In genomic region chr3:115671761-115672455, GRCh38 we compare ENCODE assay signal across 17 cellular contexts. TPM values are rescaled to one million over a fixed set of nuclear protein-coding genes. Genes with fewer than 3 reads are reported as not detected.
A peak's percentile ranks its signal among the peaks of the same experiment; 100 is the strongest.
DNase-seq lines count a peak whose midpoint lies in the region; ATAC-seq and TF ChIP-seq lines count a peak whose summit lies in the region.
"Had no signal": no experiment of that assay in that cellular context is flagged by ENCODE, and none has a peak within 500 bp of the region (broad histone marks: within the 10 kb centered on the region; RNA-seq: fewer than 3 reads in every experiment).

No MANE protein-coding gene starts in this region.

- H3K4me3 ChIP-seq in SK-N-SH (ENCODE audit: low read depth in 2 of 2, low read length in 1 of 2) (no peak overlapping the region), right lobe of liver (no peak overlapping the region), uterus (no peak overlapping the region)

- H3K36me3 Mint-ChIP-seq in brain (peaks cover 44% of the 10 kb centered on the region), MCF 10A (ENCODE audit: insufficient read depth, unreplicated experiment) (no peaks in the 10 kb centered on the region)
- H3K36me3 Mint-ChIP-seq: naive thymus-derived CD4-positive, alpha-beta T cell; stimulated activated naive B cell treated with anti-CD40 and anti-IgM and Interleukin-4, amounts not matched to agents 10 μg/mL and 1 μg/mL and 100 μg/mL, for 72 hours had no signal

- TF ChIP-seq CTCF in SK-N-SH (IDR thresholded peaks at IDR 0.05) (no peak), brain (conservative IDR thresholded peaks at IDR 0.05) (no peak), right lobe of liver (IDR thresholded peaks at IDR 0.05) (no peak), uterus (IDR thresholded peaks at IDR 0.05) (no peak), MCF 10A (IDR thresholded peaks at IDR 0.05; ENCODE audit: unreplicated experiment) (no peak)

- DNase-seq in SK-N-SH (no peak), right lobe of liver (no peak), uterus (no peak), NCI-H2196 (lab: John Stamatoyannopoulos, UW; ENCODE audit: unreplicated experiment) (no peak), MCF 10A (ENCODE audit: unreplicated experiment) (no peak), DMS 273 (lab: John Stamatoyannopoulos, UW; ENCODE audit: unreplicated experiment) (no peak)
- DNase-seq: activated CD4-positive, alpha-beta memory T cell treated with anti-CD3 and anti-CD28 coated beads, Interleukin-2, amount 10 ng/mL, durations not matched to agents 7 days and 5 days; activated effector memory CD4-positive, alpha-beta T cell treated with Interleukin-2 at 50 U/mL for 16 hours; KG1; naive thymus-derived CD4-positive, alpha-beta T cell; NCI-H1930; NCI-H526; right cardiac atrium; stimulated activated naive B cell treated with anti-CD40 and anti-IgM and Interleukin-4, amounts not matched to agents 10 μg/mL and 1 μg/mL and 100 μg/mL, for 72 hours had no signal

- H3K9me3 Mint-ChIP-seq in brain (no peaks in the 10 kb centered on the region), MCF 10A (ENCODE audit: unreplicated experiment) (no peaks in the 10 kb centered on the region)
- H3K9me3 Mint-ChIP-seq: activated CD4-positive, alpha-beta memory T cell treated with anti-CD3 and anti-CD28 coated beads, Interleukin-2, amount 10 ng/mL, durations not matched to agents 7 days and 5 days; naive thymus-derived CD4-positive, alpha-beta T cell; stimulated activated naive B cell treated with anti-CD40 and anti-IgM and Interleukin-4, amounts not matched to agents 10 μg/mL and 1 μg/mL and 100 μg/mL, for 72 hours had no signal

- peaks cover 53% of the 10 kb centered on the region for H3K4me1 Mint-ChIP-seq in brain
- H3K4me1 Mint-ChIP-seq in MCF 10A (ENCODE audit: insufficient read depth, unreplicated experiment): peaks cover 17% of the 10 kb centered on the region

- H3K4me1 ChIP-seq in SK-N-SH (ENCODE audit: control insufficient read depth in 1 of 2, insufficient read depth in 2 of 2, low read depth in 1 of 2, low read length in 1 of 2) (peaks cover 0 to 2% of the 10 kb centered on the region in 2 experiments; a peak in 2 of 4 replicates), right lobe of liver (no peaks in the 10 kb centered on the region), uterus (no peaks in the 10 kb centered on the region)

- no peak for TF ChIP-seq EP300 in SK-N-SH (IDR thresholded peaks at IDR 0.05; ENCODE audit: borderline replicate concordance in 1 of 2, low read depth in 1 of 2, low read length in 1 of 2)

- CTCF ChIA-PET in SK-N-SH (lab: Yijun Ruan, JAX) (interaction anchor here (0.9 to 3.3 kb wide), 6 partner anchors 10 to 580 kb away, joined by 3 to 10 read pairs (median 6); no protein-coding TSS in a partner anchor), MCF 10A (lab: Yijun Ruan, JAX) (interaction anchor here (0.6 to 1.4 kb wide), 4 partner anchors 9 to 453 kb away, joined by 3 read pairs; no protein-coding TSS in a partner anchor)

- H3K27ac ChIP-seq in SK-N-SH (ENCODE audit: low read depth in 2 of 2, low read length in 1 of 2) (no peak overlapping the region; a peak in 1 of 4 replicates), right lobe of liver (no peak overlapping the region), uterus (peak overlapping the region; percentile 7 to 33)

- H3K27ac Mint-ChIP-seq in brain (peak overlapping the region in 3 of 5 experiments; percentile 8 to 55 (median 23)), MCF 10A (ENCODE audit: low read depth, unreplicated experiment) (no peak overlapping the region)
- H3K27ac Mint-ChIP-seq: activated CD4-positive, alpha-beta memory T cell treated with anti-CD3 and anti-CD28 coated beads, Interleukin-2, amount 10 ng/mL, durations not matched to agents 7 days and 5 days; naive thymus-derived CD4-positive, alpha-beta T cell; stimulated activated naive B cell treated with anti-CD40 and anti-IgM and Interleukin-4, amounts not matched to agents 10 μg/mL and 1 μg/mL and 100 μg/mL, for 72 hours had no signal

- no peaks in the 10 kb centered on the region for H3F3A ChIP-seq in SK-N-SH (replicated peaks; ENCODE audit: insufficient read depth)

- ATAC-seq in SK-N-SH treated with all-trans-retinoic acid at 6 μM for 48 hours (no peak), right lobe of liver (peak; percentile 51 to 66 (median 64))
- ATAC-seq: naive thymus-derived CD4-positive, alpha-beta T cell; stimulated activated naive B cell treated with anti-CD40 and anti-IgM and Interleukin-4, amounts not matched to agents 10 μg/mL and 1 μg/mL and 100 μg/mL, for 72 hours had no signal

- no TSS peak for BruUV-seq in MCF 10A (replicated peaks; lab: Mats Ljungman, UMichigan)

- 92% methylated on average over 5 of the region's 5 CpGs for WGBS in SK-N-SH (ENCODE audit: low lambda C conversion rate)
- WGBS in right lobe of liver (ENCODE audit: insufficient coverage, low coverage, low lambda C conversion rate, missing lambda C conversion rate): 62% methylated on average over 5 of the region's 5 CpGs

- no peaks in the 10 kb centered on the region for H3K9me3 ChIP-seq in SK-N-SH
- H3K9me3 ChIP-seq in right lobe of liver: no peaks in the 10 kb centered on the region
- H3K9me3 ChIP-seq in uterus: no peaks in the 10 kb centered on the region

- POLR2A ChIA-PET in SK-N-SH (lab: Yijun Ruan, JAX): no interaction called here
- POLR2A ChIA-PET in MCF 10A (lab: Yijun Ruan, JAX): interaction anchor here (0.7 kb wide), 1 partner anchor 111 kb away, joined by 3 read pairs; no protein-coding TSS in a partner anchor

- peak overlapping the region in 1 of 5 experiments; percentile 65 for H3K4me3 Mint-ChIP-seq in brain
- H3K4me3 Mint-ChIP-seq in MCF 10A (ENCODE audit: unreplicated experiment): no peak overlapping the region
- H3K4me3 Mint-ChIP-seq: activated CD4-positive, alpha-beta memory T cell treated with anti-CD3 and anti-CD28 coated beads, Interleukin-2, amount 10 ng/mL, durations not matched to agents 7 days and 5 days; naive thymus-derived CD4-positive, alpha-beta T cell; stimulated activated naive B cell treated with anti-CD40 and anti-IgM and Interleukin-4, amounts not matched to agents 10 μg/mL and 1 μg/mL and 100 μg/mL, for 72 hours had no signal

- peak overlapping the region; percentile 40; the same call in 1 of the 2 replicates for H3K4me2 ChIP-seq in SK-N-SH

- H3K27me3 ChIP-seq in SK-N-SH (ENCODE audit: insufficient read depth) (no peaks in the 10 kb centered on the region), right lobe of liver (no peaks in the 10 kb centered on the region), uterus (no peaks in the 10 kb centered on the region)

- H3K9me2 ChIP-seq in SK-N-SH: no peaks in the 10 kb centered on the region

- no peaks in the 10 kb centered on the region for H3K27me3 Mint-ChIP-seq in brain
- no peaks in the 10 kb centered on the region for H3K27me3 Mint-ChIP-seq in MCF 10A (ENCODE audit: insufficient read depth, unreplicated experiment)

- intact Hi-C loops in right lobe of liver (cut with DNase I): no loop called here
- intact Hi-C loops in uterus (cut with DNase I; ENCODE audit: low total_unique reads): no loop called here
- intact Hi-C loops in MCF 10A (cut with micrococcal nuclease): no loop called here

- TF ChIP-seq RAD21 in SK-N-SH (IDR thresholded peaks at IDR 0.05; ENCODE audit: low read length): no peak

- no peak overlapping the region for H2AFZ ChIP-seq in SK-N-SH (ENCODE audit: low read depth)

- H3K36me3 ChIP-seq in SK-N-SH (replicated peaks in 1 of 2; ENCODE audit: control insufficient read depth in 1 of 2, insufficient read depth in 2 of 2, low read length in 1 of 2): no peaks in the 10 kb centered on the region
- no peaks in the 10 kb centered on the region for H3K36me3 ChIP-seq in right lobe of liver
- no peaks in the 10 kb centered on the region for H3K36me3 ChIP-seq in uterus

- TF ChIP-seq POLR2A in right lobe of liver (IDR thresholded peaks at IDR 0.05) (no peak), uterus (IDR thresholded peaks at IDR 0.05) (no peak)

- H3K9ac ChIP-seq in SK-N-SH: no peak overlapping the region

- no peaks in the 10 kb centered on the region for H4K20me1 ChIP-seq in SK-N-SH (ENCODE audit: insufficient read depth)

- no peaks in the 10 kb centered on the region for H3K79me2 ChIP-seq in SK-N-SH (ENCODE audit: insufficient read depth)

TF ChIP-seq in SK-N-SH, 30 proteins besides CTCF, POLR2A, EP300 and RAD21 (continues in another document):
- TF ChIP-seq USF1 (IDR thresholded peaks at IDR 0.05; ENCODE audit: borderline replicate concordance, low read depth) (no peak), FOSL2 (IDR thresholded peaks at IDR 0.05; ENCODE audit: borderline replicate concordance, low read depth) (no peak), RFX5 (IDR thresholded peaks at IDR 0.05; ENCODE audit: low read length) (no peak), NRF1 (IDR thresholded peaks at IDR 0.05; ENCODE audit: low read depth, low read length) (no peak), MXI1 (IDR thresholded peaks at IDR 0.05; ENCODE audit: low read depth, low read length) (no peak)

TF ChIP-seq in SK-N-SH treated with all-trans-retinoic acid at 6 μM for 48 hours, 23 proteins besides CTCF, POLR2A, EP300 and RAD21 (continues in another document):
- no peak for TF ChIP-seq ZC3H10 (CRISPR knock-in tag; IDR thresholded peaks at IDR 0.05)
- TF ChIP-seq TOX (CRISPR knock-in tag; IDR thresholded peaks at IDR 0.05; ENCODE audit: borderline replicate concordance): no peak
- TF ChIP-seq ZNF8 (CRISPR knock-in tag; IDR thresholded peaks at IDR 0.05): no peak
- no peak for TF ChIP-seq CSDC2 (CRISPR knock-in tag; IDR thresholded peaks at IDR 0.05)
- TF ChIP-seq PPARA (CRISPR knock-in tag; IDR thresholded peaks at IDR 0.05; ENCODE audit: borderline replicate concordance): no peak
- TF ChIP-seq TCF4 (CRISPR knock-in tag; IDR thresholded peaks at IDR 0.05; ENCODE audit: borderline replicate concordance): no peak
- TF ChIP-seq CSRNP3 (CRISPR knock-in tag; IDR thresholded peaks at IDR 0.05): no peak

RNA-seq across cellular contexts. Expression of gene GAP43, which starts 48.6 kb away (rescaled TPM):
- polyA plus RNA-seq in SK-N-SH (2012; rRNA removed) (13.6 and 14.0 TPM in 2 replicates), brain (ENCODE audit: insufficient read depth, low read depth, low replicate concordance) (151 TPM)
- 15.4 and 16.3 TPM in 2 replicates for polyA plus RNA-seq in SK-N-SH (2012; cell fraction: cytosol; rRNA removed)
- 4.6 and 5.9 TPM in 2 replicates for polyA plus RNA-seq in SK-N-SH (2012; cell fraction: nucleus; rRNA removed)
- total RNA-seq in right lobe of liver (not detected), uterus (1 to 10 TPM in 1 of 4 donors, not detected in 3; 7.0 TPM), MCF 10A (2022) (not detected in 2 replicates)
- total RNA-seq: activated CD4-positive, alpha-beta memory T cell treated with anti-CD3 and anti-CD28 coated beads, Interleukin-2, amount 10 ng/mL, durations not matched to agents 7 days and 5 days; naive thymus-derived CD4-positive, alpha-beta T cell had no signal
- polyA plus RNA-seq: keratinocyte; naive thymus-derived CD4-positive, alpha-beta T cell had no signal

Comparison
In these comparisons a context has a peak if more than half of its experiments do, and no peak if none do; other contexts are left out.
1. H3K27ac ChIP-seq: peak in uterus (2 of 2); none in SK-N-SH (0 of 2) and right lobe of liver (0 of 3).